In the genomic region with DNA sequence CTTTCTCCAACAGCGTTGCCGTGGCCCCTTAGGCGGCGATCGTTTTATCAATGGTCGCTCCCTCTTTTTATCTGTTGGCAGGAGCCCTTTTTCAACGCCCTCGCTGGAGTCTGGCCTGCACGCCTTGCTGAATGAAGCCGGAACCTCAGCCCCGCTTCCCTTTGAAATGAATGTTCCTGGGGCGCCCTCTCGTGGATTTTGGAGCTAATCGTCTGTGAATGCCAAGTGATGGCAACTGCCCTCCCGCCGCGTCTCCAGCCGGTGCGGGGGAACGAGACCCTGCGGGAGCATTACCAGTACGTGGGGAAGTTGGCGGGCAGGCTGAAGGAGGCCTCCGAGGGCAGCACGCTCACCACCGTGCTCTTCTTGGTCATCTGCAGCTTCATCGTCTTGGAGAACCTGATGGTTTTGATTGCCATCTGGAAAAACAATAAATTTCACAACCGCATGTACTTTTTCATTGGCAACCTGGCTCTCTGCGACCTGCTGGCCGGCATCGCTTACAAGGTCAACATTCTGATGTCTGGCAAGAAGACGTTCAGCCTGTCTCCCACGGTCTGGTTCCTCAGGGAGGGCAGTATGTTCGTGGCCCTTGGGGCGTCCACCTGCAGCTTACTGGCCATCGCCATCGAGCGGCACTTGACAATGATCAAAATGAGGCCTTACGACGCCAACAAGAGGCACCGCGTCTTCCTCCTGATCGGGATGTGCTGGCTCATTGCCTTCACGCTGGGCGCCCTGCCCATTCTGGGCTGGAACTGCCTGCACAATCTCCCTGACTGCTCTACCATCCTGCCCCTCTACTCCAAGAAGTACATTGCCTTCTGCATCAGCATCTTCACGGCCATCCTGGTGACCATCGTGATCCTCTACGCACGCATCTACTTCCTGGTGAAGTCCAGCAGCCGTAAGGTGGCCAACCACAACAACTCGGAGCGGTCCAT, we compare ENCODE assay signal across 8 cellular contexts. TPM values are rescaled to one million over a fixed set of nuclear protein-coding genes. Genes with fewer than 3 reads are reported as not detected.
DNase-seq lines count a peak whose midpoint lies in the region; ATAC-seq lines count a peak whose summit lies in the region.

No MANE protein-coding gene starts in this region.

- POLR2A ChIA-PET in activated CD4-positive, alpha-beta memory T cell treated with anti-CD3 and anti-CD28 coated beads, Interleukin-2, amount 10 ng/mL, durations not matched to agents 7 days and 5 days (lab: Charles Lee) = no interaction called here

- H3K9me3 Mint-ChIP-seq in activated CD4-positive, alpha-beta memory T cell treated with anti-CD3 and anti-CD28 coated beads, Interleukin-2, amount 10 ng/mL, durations not matched to agents 7 days and 5 days = no peaks in the 10 kb centered on the region

- H3K4me1 Mint-ChIP-seq in activated CD4-positive, alpha-beta memory T cell treated with anti-CD3 and anti-CD28 coated beads, Interleukin-2, amount 10 ng/mL, durations not matched to agents 7 days and 5 days = no peaks in the 10 kb centered on the region

- H3K27me3 Mint-ChIP-seq in activated CD4-positive, alpha-beta memory T cell treated with anti-CD3 and anti-CD28 coated beads, Interleukin-2, amount 10 ng/mL, durations not matched to agents 7 days and 5 days = peaks cover 10% of the 10 kb centered on the region

- H3K36me3 Mint-ChIP-seq in activated CD4-positive, alpha-beta memory T cell treated with anti-CD3 and anti-CD28 coated beads, Interleukin-2, amount 10 ng/mL, durations not matched to agents 7 days and 5 days (ENCODE audit: low read depth) = no peaks in the 10 kb centered on the region

- H3K4me3 Mint-ChIP-seq in activated CD4-positive, alpha-beta memory T cell treated with anti-CD3 and anti-CD28 coated beads, Interleukin-2, amount 10 ng/mL, durations not matched to agents 7 days and 5 days = no peak overlapping the region

- CTCF ChIA-PET in activated CD4-positive, alpha-beta memory T cell treated with anti-CD3 and anti-CD28 coated beads, Interleukin-2, amount 10 ng/mL, durations not matched to agents 7 days and 5 days (lab: Charles Lee) = interaction anchor here (0.8 to 1.4 kb wide), 9 partner anchors 9 to 1008 kb away, joined by 3 to 7 read pairs (median 3); no protein-coding TSS in a partner anchor

- H3K27ac Mint-ChIP-seq in activated CD4-positive, alpha-beta memory T cell treated with anti-CD3 and anti-CD28 coated beads, Interleukin-2, amount 10 ng/mL, durations not matched to agents 7 days and 5 days = no peak overlapping the region

- peak; percentile 57 for ATAC-seq in HG03095 (IDR thresholded peaks at IDR 0.05; ENCODE audit: unreplicated experiment)
- ATAC-seq in GM18520 (IDR thresholded peaks at IDR 0.05; ENCODE audit: unreplicated experiment) = no peak

- DNase-seq in ELF-1 (ENCODE audit: low read depth, low spot score) (peak; percentile 90), NCI-H526 (lab: John Stamatoyannopoulos, UW) (peak; percentile 7 to 79), lung microvascular endothelial cell (ENCODE audit: low read depth in 2 of 2) (peak; percentile 77 to 86)
- peak; percentile 71 for DNase-seq in activated CD4-positive, alpha-beta memory T cell treated with anti-CD3 and anti-CD28 coated beads, Interleukin-2, amount 10 ng/mL, durations not matched to agents 7 days and 5 days
- peak; percentile 64 for DNase-seq in effector CD8-positive, alpha-beta T cell (lab: John Stamatoyannopoulos, UW)
- peak; percentile 19 for DNase-seq in stimulated activated CD8-positive, alpha-beta memory T cell treated with anti-CD3 and anti-CD28 coated beads, Interleukin-12 subunit alpha, Interleukin-12 subunit beta, amount 100 ng/mL, for 4 hours (ENCODE audit: low read depth)

RNA-seq across cellular contexts. Expression of a gene that starts 10.0 kb away (rescaled TPM):
- not detected for total RNA-seq in activated CD4-positive, alpha-beta memory T cell treated with anti-CD3 and anti-CD28 coated beads, Interleukin-2, amount 10 ng/mL, durations not matched to agents 7 days and 5 days
- 0.40 and 2.2 TPM in 2 replicates for total RNA-seq in lung microvascular endothelial cell

Comparison
In these comparisons a context has a peak if more than half of its experiments do, and no peak if none do; other contexts are left out.
1. DNase-seq: peak in every context shown above with its lines; median percentile 90 in ELF-1; 82 in lung microvascular endothelial cell; 71 in activated CD4-positive, alpha-beta memory T cell treated with anti-CD3 and anti-CD28 coated beads, Interleukin-2, amount 10 ng/mL, durations not matched to agents 7 days and 5 days; 64 in effector CD8-positive, alpha-beta T cell; 43 in NCI-H526; 19 in stimulated activated CD8-positive, alpha-beta memory T cell treated with anti-CD3 and anti-CD28 coated beads, Interleukin-12 subunit alpha, Interleukin-12 subunit beta, amount 100 ng/mL, for 4 hours.